14 cellular contexts compared by ENCODE assay signal in the genomic region with DNA sequence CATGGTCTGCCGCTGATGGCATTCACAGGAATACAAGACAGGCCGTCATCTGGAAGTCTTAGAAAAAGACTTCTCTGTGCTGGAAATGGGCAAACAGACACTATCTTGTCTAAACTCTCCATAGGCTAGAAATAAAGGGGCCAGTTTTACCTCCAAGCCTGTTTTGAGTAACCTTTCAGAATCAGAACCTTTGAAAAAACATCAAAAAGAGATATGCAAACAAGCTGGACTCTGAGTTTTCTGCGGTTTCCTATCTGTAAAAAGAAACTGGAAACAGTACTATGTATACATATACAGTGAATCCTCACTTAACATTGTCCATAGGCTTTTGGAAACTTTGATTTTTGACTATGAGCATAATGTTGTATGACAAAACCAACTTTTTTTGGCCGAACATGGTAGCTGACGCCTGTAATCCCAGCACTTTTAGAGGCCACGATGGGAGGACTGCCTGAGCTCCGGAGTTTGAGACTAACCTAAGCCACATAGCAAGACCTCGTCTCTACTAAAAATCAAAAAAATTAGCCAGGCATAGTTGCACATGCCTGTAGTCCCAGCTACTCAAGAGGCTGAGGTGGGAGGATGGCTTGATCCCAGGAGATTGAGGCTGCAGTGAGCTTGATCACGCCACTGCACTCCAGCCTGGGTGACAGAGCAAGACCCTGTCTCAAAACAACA.
DNase-seq lines count a peak whose midpoint lies in the region; ATAC-seq and TF ChIP-seq lines count a peak whose summit lies in the region.
"Had no signal": no experiment of that assay in that cellular context is flagged by ENCODE, and none has a peak within 500 bp of the region (broad histone marks: within the 10 kb centered on the region; RNA-seq: fewer than 3 reads in every experiment).

No MANE protein-coding gene starts in this region.

- H3T11ph ChIP-seq in H9 (ENCODE audit: low read length): no peak overlapping the region

- ATAC-seq in GM18508 (IDR thresholded peaks at IDR 0.05; ENCODE audit: insufficient read depth, unreplicated experiment) (peak; percentile 80), GM19467 (IDR thresholded peaks at IDR 0.05; ENCODE audit: unreplicated experiment) (peak; percentile 92), HG02938 (IDR thresholded peaks at IDR 0.05; ENCODE audit: unreplicated experiment) (peak; percentile 98)
- ATAC-seq in effector memory CD8-positive, alpha-beta T cell (replicated peaks): no peak
- ATAC-seq: upper lobe of right lung had no signal

- no peak overlapping the region for H2BK12ac ChIP-seq in H9 (ENCODE audit: insufficient read length, low read depth, low read length)

- no peak overlapping the region for H2BK15ac ChIP-seq in H9 (ENCODE audit: low read depth, low read length)

- DNase-seq in GDM1 (lab: John Stamatoyannopoulos, UW): no peak
- no peak for DNase-seq in effector memory CD8-positive, alpha-beta T cell
- DNase-seq in H9: no peak
- DNase-seq in MG63: no peak
- DNase-seq: CD4-positive, alpha-beta memory T cell; mesendoderm; NCI-H524 treated with DMSO at 0.1 percent for 48 hours; SW 1271; upper lobe of right lung had no signal

- no peak overlapping the region for H3K14ac ChIP-seq in H9 (ENCODE audit: insufficient read depth, low read length)

- no peak overlapping the region for H3K23ac ChIP-seq in H9 (ENCODE audit: insufficient read length, low read depth, low read length)

- H3K27ac ChIP-seq in H9 (ENCODE audit: insufficient read length, low read depth, low read length): no peak overlapping the region
- H3K27ac ChIP-seq: KMS-11, upper lobe of right lung had no signal

- H3K18ac ChIP-seq in H9 (ENCODE audit: insufficient read length, low read depth, low read length): no peak overlapping the region

- H3K9me3 Mint-ChIP-seq in IgD-negative memory B cell (no peaks in the 10 kb centered on the region), H9 (no peaks in the 10 kb centered on the region)
- H3K9me3 Mint-ChIP-seq in effector memory CD8-positive, alpha-beta T cell: no peaks in the 10 kb centered on the region

- H3K23me2 ChIP-seq in H9 (ENCODE audit: insufficient read length, low read depth, low read length, poor library complexity, severe bottlenecking): no peaks in the 10 kb centered on the region

- no peaks in the 10 kb centered on the region for H3K4me1 ChIP-seq in H9 (ENCODE audit: insufficient read depth, low read length)
- H3K4me1 ChIP-seq: upper lobe of right lung had no signal

- no peak overlapping the region for H2BK5ac ChIP-seq in H9 (ENCODE audit: insufficient read length, low read length)

- no peak overlapping the region for H3K4me3 ChIP-seq in MG63
- H3K4me3 ChIP-seq: upper lobe of right lung had no signal

- no peak overlapping the region for H3K9ac ChIP-seq in H9 (ENCODE audit: extremely low read depth, insufficient read length, low read length)
- H3K9ac ChIP-seq: KMS-11 had no signal

- H3K79me2 ChIP-seq in H9 (ENCODE audit: insufficient read depth, low read length): no peaks in the 10 kb centered on the region

- H3K79me1 ChIP-seq in H9 (ENCODE audit: insufficient read depth, low read depth, low read length, poor library complexity, severe bottlenecking): no peaks in the 10 kb centered on the region

- no peak overlapping the region for H2BK20ac ChIP-seq in H9 (ENCODE audit: low read depth, low read length, poor library complexity, severe bottlenecking)

- H3K36me3 ChIP-seq in MG63: no peaks in the 10 kb centered on the region
- H3K36me3 ChIP-seq: upper lobe of right lung had no signal

- H3K9me3 ChIP-seq in H9 (ENCODE audit: control insufficient read depth, low read depth, low read length) (no peaks in the 10 kb centered on the region), MG63 (no peaks in the 10 kb centered on the region)
- H3K9me3 ChIP-seq: upper lobe of right lung had no signal

- no peak overlapping the region for H3K56ac ChIP-seq in H9 (ENCODE audit: insufficient read length, low read depth, low read length)

- TF ChIP-seq CTCF in H9 (conservative IDR thresholded peaks at IDR 0.05): no peak

- peaks cover 4% of the 10 kb centered on the region for H3K36me3 Mint-ChIP-seq in IgD-negative memory B cell
- no peaks in the 10 kb centered on the region for H3K36me3 Mint-ChIP-seq in effector memory CD8-positive, alpha-beta T cell (ENCODE audit: insufficient read depth)
- H3K36me3 Mint-ChIP-seq in H9 (ENCODE audit: insufficient read depth in 1 of 3, low read depth in 3 of 3): no peaks in the 10 kb centered on the region
- H3K36me3 Mint-ChIP-seq: CD4-positive, alpha-beta memory T cell had no signal

- H3K4ac ChIP-seq in H9 (ENCODE audit: low read depth, low read length): no peak overlapping the region

- peak overlapping the region; percentile 16 to 94 (median 80) for H3K27ac Mint-ChIP-seq in IgD-negative memory B cell
- no peak overlapping the region for H3K27ac Mint-ChIP-seq in effector memory CD8-positive, alpha-beta T cell
- H3K27ac Mint-ChIP-seq in H9: no peak overlapping the region

- H3K27me3 ChIP-seq in H9 (ENCODE audit: insufficient read depth, low read length) (no peaks in the 10 kb centered on the region), MG63 (no peaks in the 10 kb centered on the region)
- H3K27me3 ChIP-seq: upper lobe of right lung had no signal

- no peak overlapping the region for H2AK5ac ChIP-seq in H9 (ENCODE audit: insufficient read length, low read length)

- no peak overlapping the region for H2AFZ ChIP-seq in H9 (ENCODE audit: low read length)

- H3K27me3 Mint-ChIP-seq in IgD-negative memory B cell (no peaks in the 10 kb centered on the region), H9 (ENCODE audit: low read depth) (peaks cover 2% of the 10 kb centered on the region)
- H3K27me3 Mint-ChIP-seq in effector memory CD8-positive, alpha-beta T cell: no peaks in the 10 kb centered on the region
- H3K27me3 Mint-ChIP-seq: CD4-positive, alpha-beta memory T cell had no signal

- no peak overlapping the region for H4K5ac ChIP-seq in H9 (ENCODE audit: insufficient read length, low read depth, low read length)

- no CpG with 5 or more reads among the region's 9 CpGs for WGBS in H9 (ENCODE audit: extremely low coverage, insufficient read length, low lambda C conversion rate)

- H4K20me1 ChIP-seq in H9 (ENCODE audit: control insufficient read depth, insufficient read depth, insufficient read length): no peaks in the 10 kb centered on the region

- no peak overlapping the region for H3K4me2 ChIP-seq in H9 (ENCODE audit: insufficient read depth, insufficient read length, low read length)
- H3K4me2 ChIP-seq: KMS-11 had no signal

- H2BK120ac ChIP-seq in H9 (ENCODE audit: low read depth, low read length, poor library complexity, severe bottlenecking): no peak overlapping the region

- no peak overlapping the region for H4K91ac ChIP-seq in H9 (ENCODE audit: insufficient read length, low read depth, low read length)

- H3K4me1 Mint-ChIP-seq in IgD-negative memory B cell (peaks cover 36 to 41% (median 37%) of the 10 kb centered on the region in 3 donors), H9 (no peaks in the 10 kb centered on the region; a peak in 1 of 4 replicates)
- no peaks in the 10 kb centered on the region for H3K4me1 Mint-ChIP-seq in effector memory CD8-positive, alpha-beta T cell (ENCODE audit: low read depth in 2 of 2)

- H3K4me3 Mint-ChIP-seq in IgD-negative memory B cell (peak overlapping the region; percentile 79 to 95 (median 88)), H9 (no peak overlapping the region)
- no peak overlapping the region for H3K4me3 Mint-ChIP-seq in effector memory CD8-positive, alpha-beta T cell

- H4K8ac ChIP-seq in H9 (replicated peaks; ENCODE audit: insufficient read length, low read depth, low read length): no peak overlapping the region

Comparison
In these comparisons a context has a peak if more than half of its experiments do, and no peak if none do; other contexts are left out.
1. H3K27ac Mint-ChIP-seq: peak in IgD-negative memory B cell (3 of 3); none in effector memory CD8-positive, alpha-beta T cell (0 of 2) and H9 (0 of 3).
2. H3K4me3 Mint-ChIP-seq: peak in IgD-negative memory B cell (4 of 4); none in effector memory CD8-positive, alpha-beta T cell (0 of 2) and H9 (0 of 2).